8 cellular contexts compared by ENCODE assay signal in genomic region chr11:17734418-17734911, GRCh38. TPM values are rescaled to one million over a fixed set of nuclear protein-coding genes. Genes with fewer than 3 reads are reported as not detected.
DNase-seq lines count a peak whose midpoint lies in the region; ATAC-seq, FAIRE-seq and TF ChIP-seq lines count a peak whose summit lies in the region.

Gene KCNC1, plus strand, starts transcription at chr11:17734781. Its CDS starts 1,222 bp downstream, at chr11:17736003.

- no peak for FAIRE-seq in HepG2 (lab: Jason Lieb, UNC)

- no peak within 1 kb of the TSS for H3K27ac ChIP-seq in HepG2 (ENCODE audit: extremely low read length, insufficient read depth, low read length)
- H3K27ac ChIP-seq in transverse colon, result no peak within 1 kb of the TSS

- CTCF ChIA-PET in HepG2 (lab: Yijun Ruan, JAX; ENCODE audit: low intra/inter-chr PET ratio, low total read pairs), result interaction anchor here (1.0 kb wide), 1 partner anchor 244 kb away, joined by 7 read pairs; no protein-coding TSS in a partner anchor

- in situ Hi-C loops in HepG2 (cut with HindIII; ENCODE audit: extremely low pct_ligation_motif_present, low pct_unique_long_range_greater_than_20kb), result no loop called here
- in situ Hi-C loops in transverse colon (cut with MboI; ENCODE audit: low pct_ligation_motif_present in 1 of 4, low pct_unique_long_range_greater_than_20kb in 1 of 4, low sequenced_read_pairs in 3 of 4), result no loop called here

- H3K79me2 ChIP-seq in HepG2 (ENCODE audit: insufficient read depth, low read length), result no peaks in the 10 kb centered on the region

- no peak for TF ChIP-seq RAD21 in HepG2 (CRISPR knock-in tag; IDR thresholded peaks at IDR 0.05)

- no peak within 1 kb of the TSS for H3K27ac Mint-ChIP-seq in activated T-cell treated with anti-CD3 and anti-CD28 coated beads, Interleukin-2, amount 50 U/mL, for 72 hours
- H3K27ac Mint-ChIP-seq in CD14-positive monocyte, result no peak within 1 kb of the TSS

- no peak within 1 kb of the TSS for H3K9ac ChIP-seq in HepG2 (ENCODE audit: insufficient read depth, low read depth, low read length)

- TF ChIP-seq CTCF in choroid plexus epithelial cell (conservative IDR thresholded peaks at IDR 0.05; ENCODE audit: low read depth, low read length) (no peak), HepG2 (CRISPR knock-in tag; IDR thresholded peaks at IDR 0.05) (no peak), transverse colon (IDR thresholded peaks at IDR 0.05) (no peak), CD14-positive monocyte (IDR thresholded peaks at IDR 0.05) (no peak)

- no TSS peak for BruUV-seq in HepG2 (replicated peaks; lab: Mats Ljungman, UMichigan)

- no peaks in the 10 kb centered on the region for H3K4me1 Mint-ChIP-seq in activated T-cell treated with anti-CD3 and anti-CD28 coated beads, Interleukin-2, amount 50 U/mL, for 72 hours (ENCODE audit: low read depth)
- H3K4me1 Mint-ChIP-seq in CD14-positive monocyte, result no peaks in the 10 kb centered on the region

- no peaks in the 10 kb centered on the region for H3K4me1 ChIP-seq in HepG2 (ENCODE audit: insufficient read depth, low read length)
- peaks cover 0 to 18% (median 15%) of the 10 kb centered on the region in 4 donors for H3K4me1 ChIP-seq in transverse colon

- POLR2A ChIA-PET in HepG2 (lab: Yijun Ruan, JAX), result no interaction called here

- no peak within 1 kb of the TSS for H2AFZ ChIP-seq in HepG2 (ENCODE audit: low read length)

- no peaks in the 10 kb centered on the region for H3K9me3 Mint-ChIP-seq in activated T-cell treated with anti-CD3 and anti-CD28 coated beads, Interleukin-2, amount 50 U/mL, for 72 hours
- H3K9me3 Mint-ChIP-seq in CD14-positive monocyte, result peaks cover 0 to 14% (median 3%) of the 10 kb centered on the region in 7 donors

- no peak for DNase-seq in activated T-cell treated with anti-CD3 and anti-CD28 coated beads, Interleukin-2, amount 50 U/mL, for 72 hours
- no peak for DNase-seq in activated T-cell treated with anti-CD3 and anti-CD28 coated beads, Interleukin-2, amount 50 U/mL, for 1 hour
- DNase-seq in NCI-H446 treated with DMSO at 0.1 percent for 48 hours (lab: John Stamatoyannopoulos, UW) (peak; percentile 31), choroid plexus epithelial cell (ENCODE audit: low read depth) (peak; percentile 43), HepG2 (ENCODE audit: low spot score) (no peak), transverse colon (no peak), CD1c-positive myeloid dendritic cell (ENCODE audit: extremely low spot score) (no peak), CD14-positive monocyte (ENCODE audit: low spot score) (no peak)

- H3K36me3 Mint-ChIP-seq in activated T-cell treated with anti-CD3 and anti-CD28 coated beads, Interleukin-2, amount 50 U/mL, for 72 hours (ENCODE audit: insufficient read depth in 2 of 2), result peaks cover 2 to 3% of the 10 kb centered on the region in 2 donors
- H3K36me3 Mint-ChIP-seq in CD14-positive monocyte, result peaks cover 0 to 4% of the 10 kb centered on the region in 2 donors

- peak within 1 kb of the TSS; percentile 37 for H3K4me3 ChIP-seq in choroid plexus epithelial cell (ENCODE audit: low read depth, low read length)
- H3K4me3 ChIP-seq in HepG2 (replicated peaks in 1 of 3; ENCODE audit: insufficient read depth in 1 of 3, low read depth in 2 of 3, low read length in 3 of 3), result peak within 1 kb of the TSS; percentile 36 to 58 (median 37); a peak in 4 of 6 replicates
- peak within 1 kb of the TSS in 3 of 4 donors; percentile 16 to 45 (median 32) for H3K4me3 ChIP-seq in transverse colon

- WGBS in HepG2 (ENCODE audit: low lambda C conversion rate), result 1% methylated on average over 16 of the region's 66 CpGs
- 0% methylated on average over 24 of the region's 66 CpGs; no CpG with 5 or more reads in 1 of the 2 donors for WGBS in transverse colon (ENCODE audit: low coverage in 1 of 2), 2 donors

- H3K27me3 Mint-ChIP-seq in activated T-cell treated with anti-CD3 and anti-CD28 coated beads, Interleukin-2, amount 50 U/mL, for 72 hours (ENCODE audit: low read depth), result peaks cover 42% of the 10 kb centered on the region
- peaks cover 32 to 48% (median 35%) of the 10 kb centered on the region in 3 donors for H3K27me3 Mint-ChIP-seq in CD14-positive monocyte (ENCODE audit: low read depth in 3 of 3)

- no peaks in the 10 kb centered on the region for H3K9me3 ChIP-seq in HepG2 (ENCODE audit: low read length)
- no peaks in the 10 kb centered on the region for H3K9me3 ChIP-seq in transverse colon

- TF ChIP-seq EP300 in HepG2 (IDR thresholded peaks at IDR 0.05; ENCODE audit: low read depth in 2 of 2, low read length in 2 of 2) (no peak), HepG2 (CRISPR knock-in tag; IDR thresholded peaks at IDR 0.05; ENCODE audit: borderline replicate concordance) (no peak), transverse colon (IDR thresholded peaks at IDR 0.05; ENCODE audit: low read depth) (no peak)

- no peak for TF ChIP-seq POLR2A in HepG2 (IDR thresholded peaks at IDR 0.05; ENCODE audit: insufficient read depth in 1 of 2, low read depth in 2 of 2, low read length in 2 of 2)
- no peak for TF ChIP-seq POLR2A in transverse colon (IDR thresholded peaks at IDR 0.05)

- H3K4me2 ChIP-seq in HepG2 (ENCODE audit: low read depth, low read length), result peak within 1 kb of the TSS; percentile 56

- ATAC-seq in activated T-cell treated with anti-CD3 and anti-CD28 coated beads, Interleukin-2, amount 50 U/mL, for 72 hours (replicated peaks in 1 of 2), result peak in 1 of 2 donors; percentile 4
- ATAC-seq in HepG2, result peak; percentile 24

- intact Hi-C loops in HepG2 (cut with micrococcal nuclease; ENCODE audit: unreplicated experiment) (no loop called here), transverse colon (cut with DNase I; ENCODE audit: low total_unique reads) (loop anchor here (5.0 kb wide), 1 partner anchor 243 kb away; no protein-coding TSS in a partner anchor), CD14-positive monocyte (cut with micrococcal nuclease) (loop anchor here in 1 of 2 donors (5.0 kb wide), 1 partner anchor 243 kb away; no protein-coding TSS in a partner anchor)

- H3K4me3 Mint-ChIP-seq in activated T-cell treated with anti-CD3 and anti-CD28 coated beads, Interleukin-2, amount 50 U/mL, for 72 hours, result peak within 1 kb of the TSS; percentile 64 to 83
- peak within 1 kb of the TSS in 1 of 2 donors; percentile 75 for H3K4me3 Mint-ChIP-seq in CD14-positive monocyte

- peaks cover 4% of the 10 kb centered on the region; the same call in 1 of the 2 replicates for H4K20me1 ChIP-seq in HepG2 (ENCODE audit: insufficient read depth, low read length)

- H3K27me3 ChIP-seq in HepG2 (ENCODE audit: control insufficient read depth in 1 of 2, insufficient read depth in 2 of 2, low read length in 2 of 2) (peaks cover 5 to 38% of the 10 kb centered on the region in 2 experiments; a peak in 3 of 5 replicates), transverse colon (peaks cover 69% of the 10 kb centered on the region)

- H3K36me3 ChIP-seq in HepG2 (replicated peaks in 1 of 2; ENCODE audit: control insufficient read depth in 1 of 2, insufficient read depth in 2 of 2, low read length in 2 of 2) (no peaks in the 10 kb centered on the region), transverse colon (no peaks in the 10 kb centered on the region)

TF ChIP-seq in HepG2, 621 proteins besides CTCF, POLR2A, EP300 and RAD21 (continues in another document):
- TF ChIP-seq CBX1 (IDR thresholded peaks at IDR 0.05; ENCODE audit: low read depth) (no peak), XRCC5 (optimal IDR thresholded peaks at IDR 0.05; ENCODE audit: low read length) (peak; percentile 6), HMG20B (CRISPR knock-in tag; conservative IDR thresholded peaks at IDR 0.05) (no peak)

RNA-seq across cellular contexts. Expression of gene KCNC1, which starts in this region (rescaled TPM):
- total RNA-seq in activated T-cell treated with anti-CD3 and anti-CD28 coated beads, Interleukin-2, amount 50 U/mL, for 72 hours, result not detected
- total RNA-seq in HepG2 (2016; rRNA removed; fragmentation: Illumina TruSeq; extraction: Trizol) (0.03 and 0.04 TPM in 2 replicates), transverse colon (under 1 TPM in 1 of 4 donors, not detected in 3; 0.14 TPM)
- not detected in 2 replicates for total RNA-seq in HepG2 (2016; cell fraction: cytosol; rRNA removed; fragmentation: Illumina TruSeq; extraction: Trizol; ENCODE audit: low read depth)
- 0.04 and 0.06 TPM in 2 replicates for total RNA-seq in HepG2 (2016; cell fraction: insoluble cytoplasmic fraction; rRNA removed; fragmentation: Illumina TruSeq; extraction: Trizol)
- 0.03 and 0.10 TPM in 2 replicates for total RNA-seq in HepG2 (2016; cell fraction: membrane; rRNA removed; fragmentation: Illumina TruSeq; extraction: Trizol)
- total RNA-seq in HepG2 (2016; cell fraction: nucleus; rRNA removed; fragmentation: Illumina TruSeq; extraction: Trizol), result 0.34 and 0.38 TPM in 2 replicates
- polyA plus RNA-seq in HepG2 (2011; rRNA removed) (0.01 TPM in 1 of 2 replicates, not detected in the other), CD14-positive monocyte (not detected)
- not detected in 2 replicates for polyA plus RNA-seq in HepG2 (2011; cell fraction: cytosol; rRNA removed)
- polyA plus RNA-seq in HepG2 (2011; cell fraction: nucleus; rRNA removed), result 0.16 and 0.19 TPM in 2 replicates
- 0.11 and 0.51 TPM in 2 replicates for polyA plus RNA-seq in HepG2 (2012)
- 0.02 TPM in 1 of 2 replicates, not detected in the other for polyA plus RNA-seq in HepG2 (2016; cell fraction: cytosol; fragmentation: Illumina TruSeq; extraction: Trizol; ENCODE audit: low read depth)
- 0.07 TPM in 1 of 2 replicates, not detected in the other for polyA plus RNA-seq in HepG2 (2016; cell fraction: insoluble cytoplasmic fraction; fragmentation: Illumina TruSeq; extraction: Trizol; ENCODE audit: low read depth)
- polyA plus RNA-seq in HepG2 (2016; cell fraction: membrane; fragmentation: Illumina TruSeq; extraction: Trizol; ENCODE audit: low read depth), result 0.02 TPM in 1 of 2 replicates, not detected in the other
- polyA plus RNA-seq in HepG2 (2016; cell fraction: nucleus; fragmentation: Illumina TruSeq; extraction: Trizol; ENCODE audit: insufficient read depth, low read depth), result 0.36 and 0.99 TPM in 2 replicates
- not detected in 2 replicates for polyA minus RNA-seq in HepG2 (2011; rRNA and poly(A)+ RNA removed; ENCODE audit: low replicate concordance)
- polyA minus RNA-seq in HepG2 (2011; cell fraction: cytosol; rRNA and poly(A)+ RNA removed), result not detected in 2 replicates
- 0.39 and 0.50 TPM in 2 replicates for polyA minus RNA-seq in HepG2 (2011; cell fraction: nucleus; rRNA and poly(A)+ RNA removed)

Comparison
In these comparisons a context has a peak if more than half of its experiments do, and no peak if none do; other contexts are left out.
1. Peak in ATAC-seq, H3K4me3 ChIP-seq and H3K4me2 ChIP-seq in HepG2; RNA of the gene not detected or under 1 TPM.
2. DNase-seq: peak in NCI-H446 treated with DMSO at 0.1 percent for 48 hours (single experiment) and choroid plexus epithelial cell (single experiment); none in activated T-cell treated with anti-CD3 and anti-CD28 coated beads, Interleukin-2, amount 50 U/mL, for 72 hours (0 of 2), activated T-cell treated with anti-CD3 and anti-CD28 coated beads, Interleukin-2, amount 50 U/mL, for 1 hour (single experiment), HepG2 (single experiment), transverse colon (single experiment), CD1c-positive myeloid dendritic cell (single experiment) and CD14-positive monocyte (single experiment).
3. Peak in every context shown above with its lines, with median percentiles within 50 percentile points of each other: H3K4me3 ChIP-seq.